In genomic region chr16:11797166-11797956, GRCh38 we compare ENCODE assay signal across 1 cellular context.
TF ChIP-seq lines count a peak whose summit lies in the region.

TSS of gene ZC3H7A (minus strand) at chr16:11797258. CDS start at chr16:11782354, 14,904 bp downstream.

TF ChIP-seq in K562, 482 proteins besides CTCF, POLR2A, EP300 and RAD21 (continued from another document and continues in another):
- no peak for TF ChIP-seq ETV1 (tag; conservative IDR thresholded peaks at IDR 0.05; ENCODE audit: low read depth)
- peak; percentile 39; the same call in 1 of the 2 replicates for TF ChIP-seq SOX6 (IDR thresholded peaks at IDR 0.05)
- no peak for TF ChIP-seq ZNF75A (CRISPR knock-in tag; IDR thresholded peaks at IDR 0.05)
- no peak for TF ChIP-seq ATF3 (IDR thresholded peaks at IDR 0.05)
- TF ChIP-seq ATF3 (CRISPR knock-in tag; conservative IDR thresholded peaks at IDR 0.05): no peak
- no peak; the same call in 1 of the 2 replicates for TF ChIP-seq DMBX1 (CRISPR knock-in tag; IDR thresholded peaks at IDR 0.05; ENCODE audit: borderline replicate concordance)
- no peak for TF ChIP-seq STAT5A (IDR thresholded peaks at IDR 0.05; ENCODE audit: borderline replicate concordance, low read length)
- TF ChIP-seq CUX1 (CRISPR knock-in tag; IDR thresholded peaks at IDR 0.05): no peak
- TF ChIP-seq BRF2 (IDR thresholded peaks at IDR 0.05; ENCODE audit: borderline replicate concordance, insufficient read depth, insufficient read length): no peak
- peak; percentile 68; the same call in 1 of the 2 replicates for TF ChIP-seq TFAP4 (CRISPR knock-in tag; IDR thresholded peaks at IDR 0.05; ENCODE audit: borderline replicate concordance)
- TF ChIP-seq FOSL1 (tag; conservative IDR thresholded peaks at IDR 0.05): no peak
- no peak for TF ChIP-seq KLF13 (tag; IDR thresholded peaks at IDR 0.05; ENCODE audit: borderline replicate concordance, low read depth)
- no peak for TF ChIP-seq THRA (IDR thresholded peaks at IDR 0.05)
- TF ChIP-seq CCNT2 (IDR thresholded peaks at IDR 0.05; ENCODE audit: borderline replicate concordance, extremely low read depth, insufficient read length, low read depth, low read length): peak; percentile 22
- no peak for TF ChIP-seq XRCC4 (IDR thresholded peaks at IDR 0.05; ENCODE audit: extremely low read depth, insufficient read depth, insufficient read length)
- TF ChIP-seq KLF1 (tag; IDR thresholded peaks at IDR 0.05): peak; percentile 57; the same call in 1 of the 2 replicates
- TF ChIP-seq BACH1 (tag; IDR thresholded peaks at IDR 0.05): no peak
- TF ChIP-seq CAMTA2 (CRISPR knock-in tag; conservative IDR thresholded peaks at IDR 0.05): no peak
- TF ChIP-seq OTX1 (CRISPR knock-in tag; IDR thresholded peaks at IDR 0.05): no peak
- TF ChIP-seq GTF3C2 (IDR thresholded peaks at IDR 0.05; ENCODE audit: borderline replicate concordance, extremely low read depth, insufficient read length): no peak
- TF ChIP-seq ZNF766 (CRISPR knock-in tag; conservative IDR thresholded peaks at IDR 0.05): peak; percentile 66
- TF ChIP-seq POLR2AphosphoS2 (IDR thresholded peaks at IDR 0.05; ENCODE audit: low read length): no peak
- no peak for TF ChIP-seq ARID3A (IDR thresholded peaks at IDR 0.05; ENCODE audit: borderline replicate concordance, low read depth, low read length)
- TF ChIP-seq SMAD3 (CRISPR knock-in tag; conservative IDR thresholded peaks at IDR 0.05): no peak
- TF ChIP-seq NONO (IDR thresholded peaks at IDR 0.05; ENCODE audit: low read depth in 2 of 2, low read length in 1 of 2): peak in 1 of 2 experiments; percentile 93; a peak in 2 of 4 replicates
- TF ChIP-seq ZZZ3 (IDR thresholded peaks at IDR 0.05): no peak
- no peak for TF ChIP-seq BRCA1 (IDR thresholded peaks at IDR 0.05)
- TF ChIP-seq BRCA1 (CRISPR knock-in tag; IDR thresholded peaks at IDR 0.05): peak; percentile 32; the same call in 1 of the 2 replicates
- no peak for TF ChIP-seq CHD4 (IDR thresholded peaks at IDR 0.05; ENCODE audit: insufficient read depth, insufficient replicate concordance, low read depth, low read length, poor library complexity, severe bottlenecking)
- peak; percentile 27; the same call in 1 of the 2 replicates for TF ChIP-seq NFIC (IDR thresholded peaks at IDR 0.05)
- no peak for TF ChIP-seq MCM5 (IDR thresholded peaks at IDR 0.05; ENCODE audit: low read depth)
- no peak; the same call in 1 of the 2 replicates for TF ChIP-seq LARP7 (IDR thresholded peaks at IDR 0.05)
- TF ChIP-seq TCF3 (CRISPR knock-in tag; IDR thresholded peaks at IDR 0.05): no peak; the same call in 1 of the 2 replicates
- peak; percentile 94 for TF ChIP-seq RBFOX2 (IDR thresholded peaks at IDR 0.05; ENCODE audit: low read depth, low read length)
- peak; percentile 75 for TF ChIP-seq TAF1 (IDR thresholded peaks at IDR 0.05; ENCODE audit: control insufficient read depth, extremely low read depth, insufficient read depth, low read length, severe bottlenecking)
- no peak for TF ChIP-seq NFATC3 (IDR thresholded peaks at IDR 0.05)
- no peak for TF ChIP-seq ZNF217 (CRISPR knock-in tag; IDR thresholded peaks at IDR 0.05)
- peak; percentile 82 for TF ChIP-seq POLR2H (tag; IDR thresholded peaks at IDR 0.05; ENCODE audit: low read depth)
- no peak for TF ChIP-seq RERE (CRISPR knock-in tag; IDR thresholded peaks at IDR 0.05; ENCODE audit: borderline replicate concordance)
- TF ChIP-seq L3MBTL2 (IDR thresholded peaks at IDR 0.05): peak; percentile 88
- no peak for TF ChIP-seq XRCC5 (IDR thresholded peaks at IDR 0.05; ENCODE audit: low read depth, low read length)
- peak; percentile 21; the same call in 1 of the 2 replicates for TF ChIP-seq ZNF197 (CRISPR knock-in tag; IDR thresholded peaks at IDR 0.05; ENCODE audit: low read depth)
- no peak for TF ChIP-seq ZBED1 (IDR thresholded peaks at IDR 0.05)
- no peak for TF ChIP-seq TGIF2 (CRISPR knock-in tag; IDR thresholded peaks at IDR 0.05)
